ENCODE assay signal across 26 cellular contexts in the genomic region with DNA sequence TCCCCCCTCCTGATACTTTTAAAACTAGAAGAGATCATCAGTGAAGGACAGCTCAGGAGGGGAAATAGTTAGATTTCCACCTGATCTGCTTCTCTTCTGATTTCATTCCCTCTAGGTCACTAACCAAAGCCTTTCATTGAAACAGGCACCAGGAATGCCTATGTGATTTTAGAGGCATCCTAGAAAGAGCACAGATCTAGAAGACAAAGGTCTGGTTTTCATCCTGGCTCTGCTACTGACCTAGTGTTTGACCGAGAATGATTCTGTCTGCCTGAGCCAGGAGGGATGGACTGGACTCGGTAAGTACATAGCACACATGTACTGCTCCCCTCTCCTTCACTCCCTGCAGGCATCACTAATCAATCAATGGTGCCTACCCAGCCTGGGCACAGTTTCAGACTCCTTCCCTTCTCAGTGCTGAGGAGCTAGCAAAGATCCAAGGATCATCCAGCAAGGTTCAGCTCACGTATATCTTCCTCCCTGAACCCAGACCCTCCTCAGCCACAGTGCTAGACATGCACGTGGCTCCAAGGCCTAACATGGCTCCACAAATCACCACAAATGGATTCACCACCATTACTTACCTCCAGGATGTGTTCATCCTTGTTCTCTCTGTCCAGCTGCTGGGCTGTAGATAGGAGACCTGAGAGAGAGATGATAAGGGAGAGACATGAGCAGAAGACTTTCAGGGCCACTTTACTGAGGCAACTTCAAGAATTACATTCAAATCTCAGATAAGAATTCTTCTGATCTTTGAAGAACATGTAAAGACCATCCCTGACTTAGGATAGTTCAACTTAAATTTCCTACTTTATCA. TPM values are rescaled to one million over a fixed set of nuclear protein-coding genes. Genes with fewer than 3 reads are reported as not detected.
"Had no signal": no experiment of that assay in that cellular context is flagged by ENCODE, and none has a peak within 500 bp of the region (broad histone marks: within the 10 kb centered on the region; RNA-seq: fewer than 3 reads in every experiment).

No MANE protein-coding gene starts in this region.

- H3K36me3 ChIP-seq: heart left ventricle, right lobe of liver, stomach, transverse colon had no signal

- H3K9me3 Mint-ChIP-seq: activated naive CD4-positive, alpha-beta T cell treated with anti-CD3 and anti-CD28 coated beads, Interleukin-2, amount 50 U/mL, for 72 hours; activated T-cell treated with anti-CD3 and anti-CD28 coated beads, Interleukin-2, amount 50 U/mL, for 24 hours; activated T-helper 17 cell treated with anti-CD3 and anti-CD28 coated beads, Interleukin-2, amount 50 U/mL, for 72 hours; stimulated activated effector memory CD8-positive, alpha-beta T cell treated with anti-CD3 and anti-CD28 coated beads, Interleukin-12 subunit alpha, Interleukin-12 subunit beta, amount 100 ng/mL, for 72 hours had no signal

- ATAC-seq: activated CD4-positive, alpha-beta T cell treated with anti-CD3 and anti-CD28 coated beads for 36 hours; activated naive CD4-positive, alpha-beta T cell treated with anti-CD3 and anti-CD28 coated beads, Interleukin-2, amount 50 U/mL, for 72 hours; activated T-helper 17 cell treated with anti-CD3 and anti-CD28 coated beads, Interleukin-2, amount 50 U/mL, for 72 hours; heart left ventricle; left cardiac atrium; mucosa of descending colon; stimulated activated effector memory CD8-positive, alpha-beta T cell treated with anti-CD3 and anti-CD28 coated beads, Interleukin-12 subunit alpha, Interleukin-12 subunit beta, amount 100 ng/mL, for 72 hours had no signal

- FAIRE-seq: bronchial epithelial cell, islet of Langerhans, urothelium cell line had no signal

- H3K4me1 ChIP-seq: heart left ventricle, right lobe of liver, stomach, suprapubic skin, transverse colon had no signal

- H3K4me1 Mint-ChIP-seq: activated CD4-positive, alpha-beta T cell treated with anti-CD3 and anti-CD28 coated beads for 36 hours; activated T-helper 17 cell treated with anti-CD3 and anti-CD28 coated beads, Interleukin-2, amount 50 U/mL, for 72 hours; stimulated activated effector memory CD8-positive, alpha-beta T cell treated with anti-CD3 and anti-CD28 coated beads, Interleukin-12 subunit alpha, Interleukin-12 subunit beta, amount 100 ng/mL, for 72 hours had no signal

- H3K27me3 Mint-ChIP-seq: activated CD4-positive, alpha-beta T cell treated with anti-CD3 and anti-CD28 coated beads for 36 hours had no signal

- H3K27ac ChIP-seq: coronary artery, heart left ventricle, right lobe of liver, skin epidermis, stomach, suprapubic skin, transverse colon had no signal

- H3K9me3 ChIP-seq: heart left ventricle, mucosa of descending colon, right lobe of liver, stomach, suprapubic skin, transverse colon had no signal

- H3K36me3 Mint-ChIP-seq: activated naive CD4-positive, alpha-beta T cell treated with anti-CD3 and anti-CD28 coated beads, Interleukin-2, amount 50 U/mL, for 72 hours; stimulated activated effector memory CD8-positive, alpha-beta T cell treated with anti-CD3 and anti-CD28 coated beads, Interleukin-12 subunit alpha, Interleukin-12 subunit beta, amount 100 ng/mL, for 72 hours had no signal

- DNase-seq: activated CD4-positive, alpha-beta T cell treated with anti-CD3 and anti-CD28 coated beads for 36 hours; activated CD4-positive, alpha-beta T cell treated with anti-CD3 and anti-CD28 coated beads, Interleukin-2, amount 50 U/mL, for 4 hours; activated CD8-positive, alpha-beta memory T cell treated with anti-CD3 and anti-CD28 coated beads for 24 hours; activated CD8-positive, alpha-beta memory T cell treated with anti-CD3 and anti-CD28 coated beads, Interleukin-2, amount 50 U/mL, for 4 hours; activated T-cell treated with anti-CD3 and anti-CD28 coated beads, Interleukin-2, amount 50 U/mL, for 24 hours; cerebellar nuclear complex; heart left ventricle; left cardiac atrium; mesenchymal stem cell; mucosa of descending colon; posterior cingulate gyrus; right lobe of liver; stimulated activated CD4-positive, alpha-beta T cell treated with anti-CD3 and anti-CD28 coated beads, Interleukin-2, amount 100 ng/mL, for 24 hours; stomach; T-helper 9 cell; transverse colon had no signal

- H3K27ac Mint-ChIP-seq: activated CD4-positive, alpha-beta T cell treated with anti-CD3 and anti-CD28 coated beads for 36 hours; activated naive CD4-positive, alpha-beta T cell treated with anti-CD3 and anti-CD28 coated beads, Interleukin-2, amount 50 U/mL, for 72 hours; activated T-cell treated with anti-CD3 and anti-CD28 coated beads, Interleukin-2, amount 50 U/mL, for 24 hours; activated T-helper 17 cell treated with anti-CD3 and anti-CD28 coated beads, Interleukin-2, amount 50 U/mL, for 72 hours; stimulated activated effector memory CD8-positive, alpha-beta T cell treated with anti-CD3 and anti-CD28 coated beads, Interleukin-12 subunit alpha, Interleukin-12 subunit beta, amount 100 ng/mL, for 72 hours had no signal

- H3K4me3 Mint-ChIP-seq: activated CD4-positive, alpha-beta T cell treated with anti-CD3 and anti-CD28 coated beads for 36 hours; activated T-cell treated with anti-CD3 and anti-CD28 coated beads, Interleukin-2, amount 50 U/mL, for 24 hours; activated T-helper 17 cell treated with anti-CD3 and anti-CD28 coated beads, Interleukin-2, amount 50 U/mL, for 72 hours; stimulated activated effector memory CD8-positive, alpha-beta T cell treated with anti-CD3 and anti-CD28 coated beads, Interleukin-12 subunit alpha, Interleukin-12 subunit beta, amount 100 ng/mL, for 72 hours had no signal

- H3K4me3 ChIP-seq: coronary artery, heart left ventricle, mucosa of descending colon, right lobe of liver, skin epidermis, stomach, suprapubic skin, transverse colon had no signal

- H3K27me3 ChIP-seq: heart left ventricle, right lobe of liver, stomach, suprapubic skin, transverse colon had no signal

RNA-seq across cellular contexts. Expression of a gene that starts 35.2 kb away (rescaled TPM):
- total RNA-seq: activated CD4-positive, alpha-beta T cell treated with anti-CD3 and anti-CD28 coated beads for 36 hours; activated naive CD4-positive, alpha-beta T cell treated with anti-CD3 and anti-CD28 coated beads, Interleukin-2, amount 50 U/mL, for 72 hours; activated T-helper 17 cell treated with anti-CD3 and anti-CD28 coated beads, Interleukin-2, amount 50 U/mL, for 72 hours; mucosa of descending colon; right lobe of liver; transverse colon had no signal
- polyA plus RNA-seq: neural cell had no signal
